In genomic region chr9:38019731-38020130, GRCh38 we compare ENCODE assay signal across 1 cellular context.
TF ChIP-seq lines count a peak whose summit lies in the region.

No MANE protein-coding gene starts in this region.

TF ChIP-seq in K562, 482 proteins besides CTCF, POLR2A, EP300 and RAD21 (continued from another document):
- TF ChIP-seq CREB3 (tag; conservative IDR thresholded peaks at IDR 0.05; ENCODE audit: low read depth), result no peak
- TF ChIP-seq THRAP3 (IDR thresholded peaks at IDR 0.05; ENCODE audit: borderline replicate concordance), result no peak
- TF ChIP-seq IRF2 (CRISPR knock-in tag; IDR thresholded peaks at IDR 0.05), result no peak
- no peak for TF ChIP-seq SMARCA4 (IDR thresholded peaks at IDR 0.05)
- TF ChIP-seq XRCC4 (IDR thresholded peaks at IDR 0.05; ENCODE audit: extremely low read depth, insufficient read depth, insufficient read length), result no peak
- TF ChIP-seq RERE (CRISPR knock-in tag; IDR thresholded peaks at IDR 0.05; ENCODE audit: borderline replicate concordance), result no peak
- TF ChIP-seq ZNF696 (CRISPR knock-in tag; conservative IDR thresholded peaks at IDR 0.05), result no peak
- TF ChIP-seq DLX4 (CRISPR knock-in tag; IDR thresholded peaks at IDR 0.05), result no peak
- TF ChIP-seq HNRNPL (IDR thresholded peaks at IDR 0.05; ENCODE audit: low read depth, low read length), result no peak
- TF ChIP-seq RBM25 (IDR thresholded peaks at IDR 0.05; ENCODE audit: low read depth, low read length, severe bottlenecking), result no peak
- TF ChIP-seq THAP7 (CRISPR knock-in tag; IDR thresholded peaks at IDR 0.05), result no peak
- TF ChIP-seq ZNF639 (CRISPR knock-in tag; conservative IDR thresholded peaks at IDR 0.05 in 1 of 2, IDR thresholded peaks at IDR 0.05 in 1 of 2), result no peak
- TF ChIP-seq MBD1 (CRISPR knock-in tag; IDR thresholded peaks at IDR 0.05), result no peak
